Comparison of ENCODE assay signal across 11 cellular contexts in the genomic region with DNA sequence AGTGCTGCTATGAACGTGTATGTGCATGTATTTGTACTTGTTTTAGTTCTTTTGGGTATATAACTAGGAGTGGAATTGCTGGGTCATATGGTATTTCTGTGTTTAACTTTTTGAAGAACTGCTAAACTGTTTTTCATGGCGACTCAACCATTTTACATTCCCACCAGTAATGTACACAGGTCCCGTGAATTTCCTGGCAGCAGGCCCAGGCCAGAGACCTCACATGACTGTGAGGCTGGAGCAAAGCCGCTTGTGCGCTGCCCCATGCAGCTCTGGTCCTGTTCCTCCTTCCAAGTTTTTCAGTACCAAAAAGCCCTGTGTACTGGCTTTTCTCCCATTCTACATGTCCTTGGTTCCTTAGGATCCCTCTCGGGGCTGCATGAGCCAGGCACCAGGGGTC. TPM values are rescaled to one million over a fixed set of nuclear protein-coding genes. Genes with fewer than 3 reads are reported as not detected.
DNase-seq lines count a peak whose midpoint lies in the region; ATAC-seq and TF ChIP-seq lines count a peak whose summit lies in the region.
"Had no signal": no experiment of that assay in that cellular context is flagged by ENCODE, and none has a peak within 500 bp of the region (broad histone marks: within the 10 kb centered on the region; RNA-seq: fewer than 3 reads in every experiment).

No MANE protein-coding gene starts in this region.

- no peaks in the 10 kb centered on the region for H4K20me1 ChIP-seq in SK-N-SH (ENCODE audit: insufficient read depth)

- TF ChIP-seq CTCF in upper lobe of right lung (IDR thresholded peaks at IDR 0.05) (no peak), SK-N-SH (IDR thresholded peaks at IDR 0.05) (no peak)

- H3K4me3 ChIP-seq in upper lobe of right lung = no peak overlapping the region
- H3K4me3 ChIP-seq in SK-N-SH (ENCODE audit: low read depth in 2 of 2, low read length in 1 of 2) = no peak overlapping the region

- DNase-seq in NCI-H2196 (lab: John Stamatoyannopoulos, UW; ENCODE audit: unreplicated experiment) (peak; percentile 26), NCI-H2196 treated with DMSO at 0.1 percent for 48 hours (lab: John Stamatoyannopoulos, UW; ENCODE audit: unreplicated experiment) (no peak), left lobe of liver (ENCODE audit: low spot score) (peak; percentile 89), upper lobe of right lung (peak; percentile 90), SK-N-SH (no peak)
- DNase-seq in stimulated activated naive CD4-positive, alpha-beta T cell (lab: John Stamatoyannopoulos, UW) = no peak
- DNase-seq: activated T-cell treated with anti-CD3 and anti-CD28 coated beads for 4 hours had no signal

- H3K27me3 ChIP-seq in upper lobe of right lung (no peaks in the 10 kb centered on the region), SK-N-SH (ENCODE audit: insufficient read depth) (no peaks in the 10 kb centered on the region)

- H3K9me2 ChIP-seq in SK-N-SH = no peaks in the 10 kb centered on the region

- no peaks in the 10 kb centered on the region for H3K27me3 Mint-ChIP-seq in dendritic cell treated with granulocyte-macrophage colony-stimulating factor and Interleukin-4, amounts not matched to agents 40 ng/mL and 50 ng/mL, for 4 days

- H3K27ac ChIP-seq in upper lobe of right lung = no peak overlapping the region
- H3K27ac ChIP-seq in SK-N-SH (ENCODE audit: low read depth in 2 of 2, low read length in 1 of 2) = 0 out of 4 replicates have a peak overlapping the region, but pooled peaks of 1 of the 2 experiments have one; percentile 41
- H3K27ac ChIP-seq: KMS-11 had no signal

- H3K36me3 ChIP-seq in upper lobe of right lung (no peaks in the 10 kb centered on the region), SK-N-SH (replicated peaks in 1 of 2; ENCODE audit: control insufficient read depth in 1 of 2, insufficient read depth in 2 of 2, low read length in 1 of 2) (no peaks in the 10 kb centered on the region)

- TF ChIP-seq EP300 in SK-N-SH (IDR thresholded peaks at IDR 0.05; ENCODE audit: borderline replicate concordance in 1 of 2, low read depth in 1 of 2, low read length in 1 of 2) = no peak

- H3K4me1 ChIP-seq in upper lobe of right lung (peaks cover 11% of the 10 kb centered on the region), SK-N-SH (ENCODE audit: control insufficient read depth in 1 of 2, insufficient read depth in 2 of 2, low read depth in 1 of 2, low read length in 1 of 2) (peaks cover 7 to 32% of the 10 kb centered on the region in 2 experiments; a peak in 3 of 4 replicates)

- intact Hi-C loops in dendritic cell treated with granulocyte-macrophage colony-stimulating factor and Interleukin-4, amounts not matched to agents 40 ng/mL and 50 ng/mL, for 4 days (cut with micrococcal nuclease) = no loop called here
- intact Hi-C loops in upper lobe of right lung (cut with DNase I) = no loop called here

- CTCF ChIA-PET in SK-N-SH (lab: Yijun Ruan, JAX) = interaction anchor here (1.6 kb wide), 1 partner anchor 29 kb away, joined by 7 read pairs; a partner anchor contains a TSS

- H3K9ac ChIP-seq in SK-N-SH = no peak overlapping the region
- H3K9ac ChIP-seq: KMS-11 had no signal

- H3F3A ChIP-seq in SK-N-SH (replicated peaks; ENCODE audit: insufficient read depth) = no peaks in the 10 kb centered on the region

- no peak for TF ChIP-seq RAD21 in SK-N-SH (IDR thresholded peaks at IDR 0.05; ENCODE audit: low read length)

- peaks cover 13% of the 10 kb centered on the region for H3K4me1 Mint-ChIP-seq in dendritic cell treated with granulocyte-macrophage colony-stimulating factor and Interleukin-4, amounts not matched to agents 40 ng/mL and 50 ng/mL, for 4 days (ENCODE audit: low read depth)

- POLR2A ChIA-PET in SK-N-SH (lab: Yijun Ruan, JAX) = no interaction called here

- no peaks in the 10 kb centered on the region for H3K36me3 Mint-ChIP-seq in dendritic cell treated with granulocyte-macrophage colony-stimulating factor and Interleukin-4, amounts not matched to agents 40 ng/mL and 50 ng/mL, for 4 days (ENCODE audit: low read depth)

- H3K9me3 ChIP-seq in upper lobe of right lung = no peaks in the 10 kb centered on the region
- H3K9me3 ChIP-seq in SK-N-SH = no peaks in the 10 kb centered on the region

- no peak overlapping the region for H3K4me2 ChIP-seq in SK-N-SH
- H3K4me2 ChIP-seq: KMS-11 had no signal

- peak overlapping the region; percentile 53 for H3K27ac Mint-ChIP-seq in dendritic cell treated with granulocyte-macrophage colony-stimulating factor and Interleukin-4, amounts not matched to agents 40 ng/mL and 50 ng/mL, for 4 days

- no peak overlapping the region for H3K4me3 Mint-ChIP-seq in dendritic cell treated with granulocyte-macrophage colony-stimulating factor and Interleukin-4, amounts not matched to agents 40 ng/mL and 50 ng/mL, for 4 days

- WGBS in SK-N-SH (ENCODE audit: low lambda C conversion rate) = 71% methylated on average over 6 of the region's 6 CpGs

- ATAC-seq in left lobe of liver (peak; percentile 34), upper lobe of right lung (peak; percentile 51), HG02642 (IDR thresholded peaks at IDR 0.05; ENCODE audit: poor library complexity, unreplicated experiment) (no peak)
- ATAC-seq: SK-N-SH treated with all-trans-retinoic acid at 6 μM for 48 hours had no signal

- H3K79me2 ChIP-seq in SK-N-SH (ENCODE audit: insufficient read depth) = no peaks in the 10 kb centered on the region

- no peak overlapping the region for H2AFZ ChIP-seq in SK-N-SH (ENCODE audit: low read depth)

- H3K9me3 Mint-ChIP-seq in dendritic cell treated with granulocyte-macrophage colony-stimulating factor and Interleukin-4, amounts not matched to agents 40 ng/mL and 50 ng/mL, for 4 days = no peaks in the 10 kb centered on the region

TF ChIP-seq in SK-N-SH, 30 proteins besides CTCF, POLR2A, EP300 and RAD21 (continues in another document):
- TF ChIP-seq, protein P1, sequence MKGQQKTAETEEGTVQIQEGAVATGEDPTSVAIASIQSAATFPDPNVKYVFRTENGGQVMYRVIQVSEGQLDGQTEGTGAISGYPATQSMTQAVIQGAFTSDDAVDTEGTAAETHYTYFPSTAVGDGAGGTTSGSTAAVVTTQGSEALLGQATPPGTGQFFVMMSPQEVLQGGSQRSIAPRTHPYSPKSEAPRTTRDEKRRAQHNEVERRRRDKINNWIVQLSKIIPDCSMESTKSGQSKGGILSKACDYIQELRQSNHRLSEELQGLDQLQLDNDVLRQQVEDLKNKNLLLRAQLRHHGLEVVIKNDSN (IDR thresholded peaks at IDR 0.05; ENCODE audit: borderline replicate concordance, low read depth) = no peak
- no peak for TF ChIP-seq SMC3 (IDR thresholded peaks at IDR 0.05; ENCODE audit: low read depth, low read length)
- no peak for TF ChIP-seq NRF1 (IDR thresholded peaks at IDR 0.05; ENCODE audit: low read depth, low read length)
- no peak for TF ChIP-seq SIN3A (IDR thresholded peaks at IDR 0.05; ENCODE audit: borderline replicate concordance, low read depth, low read length)
- TF ChIP-seq FOSL2 (IDR thresholded peaks at IDR 0.05; ENCODE audit: borderline replicate concordance, low read depth) = no peak
- no peak for TF ChIP-seq ELF1 (IDR thresholded peaks at IDR 0.05)
- no peak for TF ChIP-seq FOXJ3 (CRISPR knock-in tag; IDR thresholded peaks at IDR 0.05)
- no peak for TF ChIP-seq MEF2A (IDR thresholded peaks at IDR 0.05; ENCODE audit: borderline replicate concordance, low read depth)
- no peak for TF ChIP-seq TEAD4 (IDR thresholded peaks at IDR 0.05; ENCODE audit: borderline replicate concordance, insufficient read depth)
- TF ChIP-seq, protein P2, sequence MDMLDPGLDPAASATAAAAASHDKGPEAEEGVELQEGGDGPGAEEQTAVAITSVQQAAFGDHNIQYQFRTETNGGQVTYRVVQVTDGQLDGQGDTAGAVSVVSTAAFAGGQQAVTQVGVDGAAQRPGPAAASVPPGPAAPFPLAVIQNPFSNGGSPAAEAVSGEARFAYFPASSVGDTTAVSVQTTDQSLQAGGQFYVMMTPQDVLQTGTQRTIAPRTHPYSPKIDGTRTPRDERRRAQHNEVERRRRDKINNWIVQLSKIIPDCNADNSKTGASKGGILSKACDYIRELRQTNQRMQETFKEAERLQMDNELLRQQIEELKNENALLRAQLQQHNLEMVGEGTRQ (IDR thresholded peaks at IDR 0.05; ENCODE audit: borderline replicate concordance, low read depth, low read length) = no peak
- TF ChIP-seq, protein P3, sequence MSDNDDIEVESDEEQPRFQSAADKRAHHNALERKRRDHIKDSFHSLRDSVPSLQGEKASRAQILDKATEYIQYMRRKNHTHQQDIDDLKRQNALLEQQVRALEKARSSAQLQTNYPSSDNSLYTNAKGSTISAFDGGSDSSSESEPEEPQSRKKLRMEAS (IDR thresholded peaks at IDR 0.05; ENCODE audit: low read depth) = no peak
- TF ChIP-seq RXRA (IDR thresholded peaks at IDR 0.05; ENCODE audit: borderline replicate concordance, low read depth) = no peak

RNA-seq across cellular contexts. Expression of a gene that starts 29.6 kb away (rescaled TPM):
- total RNA-seq in left lobe of liver (1.5 TPM), upper lobe of right lung (5.0 TPM)
- 6.9 and 7.2 TPM in 2 replicates for polyA plus RNA-seq in SK-N-SH (2012; rRNA removed)
- polyA plus RNA-seq in SK-N-SH (2012; cell fraction: cytosol; rRNA removed) = 2.2 and 3.3 TPM in 2 replicates
- 18.0 and 20.4 TPM in 2 replicates for polyA plus RNA-seq in SK-N-SH (2012; cell fraction: nucleus; rRNA removed)

RNA-seq across cellular contexts. Expression of a gene that starts 45.7 kb away (rescaled TPM):
- total RNA-seq in left lobe of liver = 78.9 TPM
- total RNA-seq in upper lobe of right lung = not detected
- polyA plus RNA-seq in SK-N-SH (2012; rRNA removed) = not detected in 2 replicates
- not detected in 2 replicates for polyA plus RNA-seq in SK-N-SH (2012; cell fraction: cytosol; rRNA removed)
- not detected in 2 replicates for polyA plus RNA-seq in SK-N-SH (2012; cell fraction: nucleus; rRNA removed)

Comparison
In these comparisons a context has a peak if more than half of its experiments do, and no peak if none do; other contexts are left out.
1. DNase-seq: peak in NCI-H2196 (single experiment), left lobe of liver (single experiment) and upper lobe of right lung (single experiment); none in NCI-H2196 treated with DMSO at 0.1 percent for 48 hours (single experiment), SK-N-SH (single experiment) and stimulated activated naive CD4-positive, alpha-beta T cell (0 of 6).
2. RNA of a gene that starts 45.7 kb away (total RNA-seq): 78.9 TPM in left lobe of liver (single experiment); not detected in upper lobe of right lung (single experiment); every median in the first group is over 10 times any median in the second.